ENCODE assay signal across 1 cellular context in genomic region chr9:34591091-34591910, GRCh38.
TF ChIP-seq lines count a peak whose summit lies in the region.

No MANE protein-coding gene starts in this region.

TF ChIP-seq in HEK293, 187 proteins besides CTCF, POLR2A, EP300 and RAD21 (continued from another document and continues in another):
- TF ChIP-seq PATZ1 (tag by site-specific recombination; IDR thresholded peaks at IDR 0.05) (peak; percentile 58), ZNF391 (tag by site-specific recombination; IDR thresholded peaks at IDR 0.05; ENCODE audit: borderline replicate concordance, low read depth) (no peak), ZNF585B (tag by site-specific recombination; IDR thresholded peaks at IDR 0.05) (no peak), ZNF704 (tag by site-specific recombination; IDR thresholded peaks at IDR 0.05) (no peak), ZEB2 (tag by site-specific recombination; IDR thresholded peaks at IDR 0.05) (no peak), ZNF776 (tag by site-specific recombination; IDR thresholded peaks at IDR 0.05; ENCODE audit: borderline replicate concordance) (no peak), ZBTB7A (tag by site-specific recombination; IDR thresholded peaks at IDR 0.05; ENCODE audit: low read depth) (no peak), BCL6B (tag by site-specific recombination; IDR thresholded peaks at IDR 0.05) (no peak), ZBTB44 (tag by site-specific recombination; IDR thresholded peaks at IDR 0.05) (no peak), ZNF624 (tag by site-specific recombination; IDR thresholded peaks at IDR 0.05) (no peak), ZNF768 (tag by site-specific recombination; IDR thresholded peaks at IDR 0.05) (0 out of 2 replicates have a peak, but pooled peaks have one; percentile 66), ZNF549 (tag by site-specific recombination; IDR thresholded peaks at IDR 0.05) (no peak), ZNF138 (tag by site-specific recombination; IDR thresholded peaks at IDR 0.05; ENCODE audit: borderline replicate concordance) (no peak), ZNF837 (tag by site-specific recombination; IDR thresholded peaks at IDR 0.05) (no peak), ZNF148 (tag by site-specific recombination; IDR thresholded peaks at IDR 0.05; ENCODE audit: borderline replicate concordance) (no peak), ZNF2 (tag by site-specific recombination; IDR thresholded peaks at IDR 0.05) (peak; percentile 99), ZNF239 (tag by site-specific recombination; IDR thresholded peaks at IDR 0.05) (no peak), ZNF19 (tag by site-specific recombination; IDR thresholded peaks at IDR 0.05; ENCODE audit: low read depth) (no peak), ZNF404 (tag by site-specific recombination; IDR thresholded peaks at IDR 0.05) (no peak), ZSCAN30 (tag by site-specific recombination; IDR thresholded peaks at IDR 0.05) (peak; percentile 51; the same call in 1 of the 2 replicates), ZBTB10 (tag by site-specific recombination; IDR thresholded peaks at IDR 0.05) (no peak), KLF9 (tag by site-specific recombination; IDR thresholded peaks at IDR 0.05; ENCODE audit: low read depth) (no peak), ZNF274 (IDR thresholded peaks at IDR 0.05; ENCODE audit: low read length) (no peak), ZNF274 (tag by site-specific recombination; IDR thresholded peaks at IDR 0.05; ENCODE audit: borderline replicate concordance) (no peak), ZNF530 (tag by site-specific recombination; IDR thresholded peaks at IDR 0.05; ENCODE audit: low read depth) (no peak), ZNF76 (tag by site-specific recombination; IDR thresholded peaks at IDR 0.05; ENCODE audit: borderline replicate concordance, low read depth) (no peak), ATF2 (tag by site-specific recombination; IDR thresholded peaks at IDR 0.05; ENCODE audit: low read depth) (no peak), ZBTB17 (tag by site-specific recombination; IDR thresholded peaks at IDR 0.05) (peak; percentile 35; the same call in 1 of the 2 replicates), ZIC2 (tag by site-specific recombination; IDR thresholded peaks at IDR 0.05) (no peak), IKZF3 (tag by site-specific recombination; IDR thresholded peaks at IDR 0.05) (peak; percentile 36; the same call in 1 of the 2 replicates), ZNF629 (tag by site-specific recombination; IDR thresholded peaks at IDR 0.05) (no peak), ZNF510 (tag by site-specific recombination; IDR thresholded peaks at IDR 0.05; ENCODE audit: insufficient replicate concordance) (no peak), ZNF843 (tag by site-specific recombination; IDR thresholded peaks at IDR 0.05) (no peak), ZNF114 (tag by site-specific recombination; IDR thresholded peaks at IDR 0.05) (no peak), ZNF302 (tag by site-specific recombination; IDR thresholded peaks at IDR 0.05; ENCODE audit: low read depth) (no peak), ZNF488 (tag by site-specific recombination; IDR thresholded peaks at IDR 0.05) (no peak), ZNF121 (tag by site-specific recombination; IDR thresholded peaks at IDR 0.05) (no peak), ZNF394 (tag by site-specific recombination; IDR thresholded peaks at IDR 0.05; ENCODE audit: borderline replicate concordance) (no peak), ZNF426 (tag by site-specific recombination; IDR thresholded peaks at IDR 0.05) (no peak), ZNF157 (tag by site-specific recombination; IDR thresholded peaks at IDR 0.05) (no peak), ZNF548 (tag by site-specific recombination; IDR thresholded peaks at IDR 0.05) (no peak), SP7 (tag by site-specific recombination; IDR thresholded peaks at IDR 0.05) (peak; percentile 52; the same call in 1 of the 2 replicates), ZNF654 (tag by site-specific recombination; IDR thresholded peaks at IDR 0.05; ENCODE audit: low read depth) (peak; percentile 44), ZNF140 (tag by site-specific recombination; IDR thresholded peaks at IDR 0.05) (no peak), ZBTB21 (tag by site-specific recombination; IDR thresholded peaks at IDR 0.05) (no peak), RBAK (tag by site-specific recombination; IDR thresholded peaks at IDR 0.05) (no peak)
